19 cellular contexts compared by ENCODE assay signal in the genomic region with DNA sequence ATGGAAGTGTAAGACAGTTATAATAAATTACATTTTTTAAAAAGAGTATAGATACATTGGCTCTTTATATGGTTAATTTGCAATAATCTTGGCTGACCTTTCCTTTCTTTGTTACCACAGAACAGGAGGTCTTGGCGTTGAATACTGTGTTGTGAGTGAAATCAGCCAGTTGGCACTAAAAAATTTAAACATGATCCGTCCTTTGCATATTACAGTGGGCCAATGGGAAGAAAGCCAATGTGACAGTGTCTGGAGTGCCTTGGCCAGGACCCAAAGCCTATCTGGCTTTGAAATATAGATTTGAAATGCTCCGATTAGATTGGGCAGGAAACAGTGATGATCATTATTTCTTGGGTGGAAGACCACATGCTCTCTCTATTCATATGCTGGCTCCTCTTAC.
DNase-seq lines count a peak whose midpoint lies in the region; TF ChIP-seq lines count a peak whose summit lies in the region.
"Had no signal": no experiment of that assay in that cellular context is flagged by ENCODE, and none has a peak within 500 bp of the region (broad histone marks: within the 10 kb centered on the region; RNA-seq: fewer than 3 reads in every experiment).

No MANE protein-coding gene starts in this region.

- DNase-seq in NCI-H2081 (lab: John Stamatoyannopoulos, UW) = peak; percentile 23 to 33
- DNase-seq in NCI-H2081 treated with DMSO at 0.1 percent for 48 hours (lab: John Stamatoyannopoulos, UW) = no peak
- DNase-seq in astrocyte of the cerebellum (ENCODE audit: low read depth) = peak; percentile 9
- peak; percentile 5 for DNase-seq in fibroblast of peridontal ligament (ENCODE audit: extremely low read depth)
- DNase-seq in DMS153 (lab: John Stamatoyannopoulos, UW) = no peak
- no peak for DNase-seq in kidney glomerular epithelial cell (lab: John Stamatoyannopoulos, UW)
- DNase-seq in HPDE6-E6E7 (ENCODE audit: extremely low spot score) = no peak
- DNase-seq: AML-193; CD8-positive, alpha-beta T cell; DMS53; EL; NCI-H1105; NCI-H146; NCI-H2029; NCI-H2171; NCI-H345; NCI-H526 had no signal

- in situ Hi-C loops in astrocyte of the cerebellum (cut with HindIII; ENCODE audit: low sequenced_read_pairs) = no loop called here

- no peak overlapping the region for H3K4me3 ChIP-seq in astrocyte of the cerebellum (ENCODE audit: low read depth, low read length)
- H3K4me3 ChIP-seq: K562, SJSA1 had no signal

- no peak for TF ChIP-seq CTCF in astrocyte of the cerebellum (IDR thresholded peaks at IDR 0.05; ENCODE audit: low read depth, low read length, missing control alignments)

Comparison
In these comparisons a context has a peak if more than half of its experiments do, and no peak if none do; other contexts are left out.
1. DNase-seq: peak in NCI-H2081 (2 of 2), astrocyte of the cerebellum (single experiment) and fibroblast of peridontal ligament (single experiment); none in NCI-H2081 treated with DMSO at 0.1 percent for 48 hours (single experiment), DMS153 (single experiment), kidney glomerular epithelial cell (single experiment) and HPDE6-E6E7 (single experiment).